Comparison of ENCODE assay signal across 10 cellular contexts in the genomic region with DNA sequence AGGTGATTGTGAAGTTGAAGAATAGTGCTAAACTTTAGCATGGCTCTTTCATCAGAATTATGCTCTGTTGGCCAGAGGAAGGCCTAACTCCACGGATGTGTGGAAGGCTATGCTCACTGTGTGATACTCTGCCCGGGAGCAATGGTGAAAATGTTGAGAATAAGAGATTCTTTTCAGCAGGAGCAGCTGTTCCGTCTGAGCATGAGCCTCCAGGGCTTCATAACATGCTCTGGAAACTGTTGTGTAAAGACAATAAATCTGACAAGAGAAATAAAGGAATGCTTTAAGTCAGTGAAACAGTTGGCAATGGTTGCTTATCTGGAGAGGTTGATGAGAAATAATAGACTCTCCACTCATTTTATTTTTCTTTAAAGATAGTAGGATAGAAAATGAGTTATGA.
"Had no signal": no experiment of that assay in that cellular context is flagged by ENCODE, and none has a peak within 500 bp of the region (broad histone marks: within the 10 kb centered on the region; RNA-seq: fewer than 3 reads in every experiment).

No MANE protein-coding gene starts in this region.

- H3K27ac ChIP-seq: coronary artery, right lobe of liver, tibial artery had no signal

- H3K36me3 ChIP-seq: right lobe of liver, tibial artery had no signal

- H3K4me1 ChIP-seq: right lobe of liver, tibial artery had no signal

- H3K27me3 ChIP-seq: right lobe of liver, tibial artery had no signal

- H3K9me3 ChIP-seq: right lobe of liver, tibial artery had no signal

- ATAC-seq: activated CD4-positive, CD25-positive, alpha-beta regulatory T cell treated with anti-CD3 and anti-CD28 coated beads, Interleukin-2, amount 50 U/mL, for 24 hours; activated T-cell treated with anti-CD3 and anti-CD28 coated beads, Interleukin-2, amount 50 U/mL, for 4 hours; right lobe of liver had no signal

- H3K4me3 ChIP-seq: coronary artery, right lobe of liver, tibial artery had no signal

- DNase-seq: activated CD4-positive, alpha-beta T cell treated with anti-CD3 and anti-CD28 coated beads, Interleukin-2, amount 10 ng/mL, durations not matched to agents 7 days and 5 days; activated CD8-positive, alpha-beta memory T cell treated with anti-CD3 and anti-CD28 coated beads, Interleukin-2, amount 50 U/mL, for 4 hours; activated naive CD4-positive, alpha-beta T cell treated with anti-CD3 and anti-CD28 coated beads for 36 hours; activated T-cell treated with anti-CD3 and anti-CD28 coated beads, Interleukin-2, amount 50 U/mL, for 4 hours; aorta; right lobe of liver; stimulated activated naive CD4-positive, alpha-beta T cell treated with Interleukin-2 at 50 U/mL for 16 hours; tibial artery had no signal
